Comparison of ENCODE assay signal across 16 cellular contexts in genomic region chr6:39184906-39185580, GRCh38. TPM values are rescaled to one million over a fixed set of nuclear protein-coding genes. Genes with fewer than 3 reads are reported as not detected.
DNase-seq lines count a peak whose midpoint lies in the region; ATAC-seq, FAIRE-seq and TF ChIP-seq lines count a peak whose summit lies in the region.
"Had no signal": no experiment of that assay in that cellular context is flagged by ENCODE, and none has a peak within 500 bp of the region (broad histone marks: within the 10 kb centered on the region; RNA-seq: fewer than 3 reads in every experiment).

No MANE protein-coding gene starts in this region.

- H3K27me3 ChIP-seq in K562 (ENCODE audit: control insufficient read depth in 2 of 2, insufficient read depth in 2 of 2, low read length in 2 of 2) (no peaks in the 10 kb centered on the region), lower lobe of right lung (ENCODE audit: low read depth) (no peaks in the 10 kb centered on the region)
- H3K27me3 ChIP-seq in CD4-positive, alpha-beta T cell (ENCODE audit: control insufficient read depth, insufficient read depth, low read length): no peaks in the 10 kb centered on the region

- H3K79me2 ChIP-seq in K562 (ENCODE audit: control insufficient read depth, insufficient read depth, low read length): peaks cover 21% of the 10 kb centered on the region

- no peak overlapping the region for H2AFZ ChIP-seq in K562 (ENCODE audit: low read depth, low read length)

- no peaks in the 10 kb centered on the region for H3K9me3 Mint-ChIP-seq in stimulated activated naive CD8-positive, alpha-beta T cell treated with anti-CD3 and anti-CD28 coated beads, Interleukin-15, amount 100 ng/mL, for 72 hours
- H3K9me3 Mint-ChIP-seq in CD4-positive, alpha-beta T cell: no peaks in the 10 kb centered on the region
- H3K9me3 Mint-ChIP-seq: activated CD4-positive, alpha-beta memory T cell treated with anti-CD3 and anti-CD28 coated beads for 36 hours; activated naive CD4-positive, alpha-beta T cell treated with anti-CD3 and anti-CD28 coated beads for 36 hours; T-helper 1 cell treated with Interleukin-12 subunit alpha and Interleukin-12 subunit beta and Interleukin-4 antibody, amounts not matched to agents 30 μg/mL and 1 μg/mL, for 36 hours had no signal

- H3K9me1 ChIP-seq in K562 (ENCODE audit: control insufficient read depth, insufficient read depth, low read length): peaks cover 17% of the 10 kb centered on the region

- H3K27me3 Mint-ChIP-seq in stimulated activated naive CD8-positive, alpha-beta T cell treated with anti-CD3 and anti-CD28 coated beads, Interleukin-15, amount 100 ng/mL, for 72 hours: no peaks in the 10 kb centered on the region
- H3K27me3 Mint-ChIP-seq in CD4-positive, alpha-beta T cell: no peaks in the 10 kb centered on the region
- H3K27me3 Mint-ChIP-seq: activated CD4-positive, alpha-beta memory T cell treated with anti-CD3 and anti-CD28 coated beads for 36 hours had no signal

- CTCF ChIA-PET in K562 (lab: Yijun Ruan, JAX; ENCODE audit: low intra/inter-chr PET ratio): no interaction called here
- CTCF ChIA-PET in CD4-positive, alpha-beta T cell (lab: Charles Lee): no interaction called here

- no peak overlapping the region for H3K4me2 ChIP-seq in K562 (ENCODE audit: insufficient read depth, low read length)
- H3K4me2 ChIP-seq: KMS-11 had no signal

- ATAC-seq in stimulated activated naive CD8-positive, alpha-beta T cell treated with anti-CD3 and anti-CD28 coated beads, Interleukin-15, Interleukin-2, amounts not matched to agents 100 U/mL and 50 U/mL, for 24 hours: peak; percentile 42
- ATAC-seq in stimulated activated naive CD8-positive, alpha-beta T cell treated with anti-CD3 and anti-CD28 coated beads, Interleukin-15, amount 100 ng/mL, for 72 hours: no peak
- ATAC-seq in K562 (no peak), lower lobe of right lung (peak; percentile 87 to 89), GM21360 (IDR thresholded peaks at IDR 0.05; ENCODE audit: unreplicated experiment) (no peak), HG03039 (IDR thresholded peaks at IDR 0.05; ENCODE audit: unreplicated experiment) (no peak)
- no peak for ATAC-seq in CD4-positive, alpha-beta T cell (ENCODE audit: poor library complexity)

- no peak overlapping the region for H3K4me3 Mint-ChIP-seq in stimulated activated naive CD8-positive, alpha-beta T cell treated with anti-CD3 and anti-CD28 coated beads, Interleukin-15, amount 100 ng/mL, for 72 hours
- no peak overlapping the region for H3K4me3 Mint-ChIP-seq in CD4-positive, alpha-beta T cell
- H3K4me3 Mint-ChIP-seq: activated CD4-positive, alpha-beta memory T cell treated with anti-CD3 and anti-CD28 coated beads for 36 hours; activated naive CD4-positive, alpha-beta T cell treated with anti-CD3 and anti-CD28 coated beads for 36 hours; T-helper 1 cell treated with Interleukin-12 subunit alpha and Interleukin-12 subunit beta and Interleukin-4 antibody, amounts not matched to agents 30 μg/mL and 1 μg/mL, for 36 hours had no signal

- 85% methylated on average over 5 of the region's 5 CpGs for WGBS in K562 (ENCODE audit: insufficient coverage, low coverage, missing lambda C conversion rate)

- no TSS peak for BruUV-seq in K562 (replicated peaks; lab: Mats Ljungman, UMichigan)

- H3K4me3 ChIP-seq in K562: no peak overlapping the region
- no peak overlapping the region for H3K4me3 ChIP-seq in lower lobe of right lung

- H3K4me1 ChIP-seq in K562 (replicated peaks in 1 of 2; ENCODE audit: control insufficient read depth in 2 of 2, insufficient read depth in 2 of 2, low read length in 2 of 2) (peaks cover 33 to 41% of the 10 kb centered on the region in 2 experiments), lower lobe of right lung (peaks cover 6% of the 10 kb centered on the region)

- no peak for TF ChIP-seq POLR2A in K562 (conservative IDR thresholded peaks at IDR 0.05)

- no peak for FAIRE-seq in K562 (lab: Jason Lieb, UNC)

- no peaks in the 10 kb centered on the region for H3K9me3 ChIP-seq in K562 (replicated peaks; ENCODE audit: control insufficient read depth, insufficient read depth, low read depth, low read length)
- no peaks in the 10 kb centered on the region for H3K9me3 ChIP-seq in lower lobe of right lung
- H3K9me3 ChIP-seq in CD4-positive, alpha-beta T cell (ENCODE audit: control insufficient read depth, low read length): no peaks in the 10 kb centered on the region

- no peak for DNase-seq in stimulated activated naive CD8-positive, alpha-beta T cell treated with anti-CD3 and anti-CD28 coated beads, Interleukin-15, Interleukin-2, amounts not matched to agents 100 U/mL and 50 U/mL, for 24 hours
- DNase-seq in stimulated activated naive CD8-positive, alpha-beta T cell treated with anti-CD3 and anti-CD28 coated beads, Interleukin-15, amount 100 ng/mL, for 72 hours: no peak
- DNase-seq in K562 (ENCODE audit: extremely low read depth in 1 of 4, low spot score in 3 of 4) (no peak), lower lobe of right lung (peak; percentile 87), hypothalamus (lab: John Stamatoyannopoulos, UW) (no peak)
- no peak for DNase-seq in CD4-positive, alpha-beta T cell
- DNase-seq: activated CD4-positive, alpha-beta memory T cell treated with anti-CD3 and anti-CD28 coated beads for 36 hours; activated naive CD4-positive, alpha-beta T cell treated with anti-CD3 and anti-CD28 coated beads for 36 hours; cerebellar nuclear complex; HCEC 1CT; NCI-H2107 had no signal

- TF ChIP-seq CTCF in K562 (IDR thresholded peaks at IDR 0.05 in 2 of 3, conservative IDR thresholded peaks at IDR 0.05 in 1 of 3; ENCODE audit: insufficient read depth in 2 of 3, low read depth in 1 of 3, low read length in 3 of 3) (no peak), lower lobe of right lung (IDR thresholded peaks at IDR 0.05) (no peak)
- TF ChIP-seq CTCF in CD4-positive, alpha-beta T cell (IDR thresholded peaks at IDR 0.05): no peak

- no peak overlapping the region for H3K27ac Mint-ChIP-seq in stimulated activated naive CD8-positive, alpha-beta T cell treated with anti-CD3 and anti-CD28 coated beads, Interleukin-15, amount 100 ng/mL, for 72 hours
- H3K27ac Mint-ChIP-seq in CD4-positive, alpha-beta T cell: no peak overlapping the region
- H3K27ac Mint-ChIP-seq: activated CD4-positive, alpha-beta memory T cell treated with anti-CD3 and anti-CD28 coated beads for 36 hours; activated naive CD4-positive, alpha-beta T cell treated with anti-CD3 and anti-CD28 coated beads for 36 hours; T-helper 1 cell treated with Interleukin-12 subunit alpha and Interleukin-12 subunit beta and Interleukin-4 antibody, amounts not matched to agents 30 μg/mL and 1 μg/mL, for 36 hours had no signal

- H3K9ac ChIP-seq in K562 (ENCODE audit: insufficient read depth in 1 of 2, low read depth in 2 of 2, low read length in 2 of 2): 0 out of 4 replicates have a peak overlapping the region, but pooled peaks of 1 of the 2 experiments have one; percentile 12
- H3K9ac ChIP-seq: KMS-11 had no signal

- intact Hi-C loops in K562 (cut with micrococcal nuclease) (no loop called here), lower lobe of right lung (cut with DNase I) (no loop called here)
- intact Hi-C loops in CD4-positive, alpha-beta T cell (cut with DNase I, micrococcal nuclease): no loop called here

- TF ChIP-seq EP300 in K562 (IDR thresholded peaks at IDR 0.05; ENCODE audit: low read length): no peak

- H3K27ac ChIP-seq in K562 (ENCODE audit: extremely low read depth, low read depth, low read length) (no peak overlapping the region), lower lobe of right lung (peak overlapping the region; percentile 69)
- H3K27ac ChIP-seq in CD4-positive, alpha-beta T cell (ENCODE audit: low read depth, low read length): no peak overlapping the region
- H3K27ac ChIP-seq: KMS-11 had no signal

- H3K4me1 Mint-ChIP-seq in stimulated activated naive CD8-positive, alpha-beta T cell treated with anti-CD3 and anti-CD28 coated beads, Interleukin-15, amount 100 ng/mL, for 72 hours: peaks cover 24% of the 10 kb centered on the region
- H3K4me1 Mint-ChIP-seq in CD4-positive, alpha-beta T cell (ENCODE audit: low read depth): peaks cover 6% of the 10 kb centered on the region

- no peaks in the 10 kb centered on the region for H3K36me3 Mint-ChIP-seq in CD4-positive, alpha-beta T cell (ENCODE audit: low read depth)

- POLR2A ChIA-PET in K562 (lab: Yijun Ruan, JAX): interaction anchor here (0.6 to 1.6 kb wide), 6 partner anchors 8 to 212 kb away, joined by 3 to 6 read pairs (median 3); no protein-coding TSS in a partner anchor
- POLR2A ChIA-PET in CD4-positive, alpha-beta T cell (lab: Charles Lee): no interaction called here

- H4K20me1 ChIP-seq in K562 (replicated peaks; ENCODE audit: control insufficient read depth, insufficient read depth, low read length): peaks cover 35% of the 10 kb centered on the region

- H3K36me3 ChIP-seq in K562 (ENCODE audit: control insufficient read depth, insufficient read depth, low read length): peaks cover 57% of the 10 kb centered on the region; the same call in 2 of the 3 replicates
- H3K36me3 ChIP-seq in lower lobe of right lung: no peaks in the 10 kb centered on the region

- no peak for TF ChIP-seq RAD21 in K562 (CRISPR knock-in tag; conservative IDR thresholded peaks at IDR 0.05 in 1 of 2, IDR thresholded peaks at IDR 0.05 in 1 of 2)

- in situ Hi-C loops in K562 (cut with MboI): no loop called here

TF ChIP-seq in K562, 482 proteins besides CTCF, POLR2A, EP300 and RAD21 (continues in another document):
- TF ChIP-seq CEBPG (CRISPR knock-in tag; IDR thresholded peaks at IDR 0.05) (peak; percentile 82), CEBPG (tag; conservative IDR thresholded peaks at IDR 0.05 in 1 of 2, IDR thresholded peaks at IDR 0.05 in 1 of 2) (peak; percentile 87 to 96)

RNA-seq across cellular contexts. Expression of gene KCNK5, which starts 44.2 kb away (rescaled TPM):
- total RNA-seq in K562 (2011; cell fraction: chromatin; rRNA removed; ENCODE audit: low replicate concordance): 39.4 and 105 TPM in 2 replicates
- total RNA-seq in K562 (2011; cell fraction: nucleolus; rRNA removed): 101 and 127 TPM in 2 replicates
- total RNA-seq in K562 (2011; cell fraction: nucleoplasm; rRNA removed): 65.7 and 73.6 TPM in 2 replicates
- total RNA-seq in K562 (2014; rRNA removed) (35.5 and 38.0 TPM in 2 replicates), K562 (2014; rRNA removed; fragmentation: Illumina TruSeq; extraction: Trizol) (12.7 and 15.0 TPM in 2 replicates), K562 (2015; rRNA removed; fragmentation: Illumina TruSeq; extraction: Trizol) (26.1 and 27.1 TPM in 2 replicates), K562 (2021) (41.6 and 45.8 TPM in 2 replicates), lower lobe of right lung (10.9 TPM)
- polyA plus RNA-seq in K562 (2011; rRNA removed) (17.5 and 24.6 TPM in 2 replicates), K562 (2014; fragmentation: Illumina TruSeq; extraction: Trizol) (25.8 and 31.8 TPM in 2 replicates), K562 (2014; fragmentation: Nextera tagmentation; extraction: Ambion mirVana) (1 to 10 TPM; 1.5 to 1.9 TPM), K562 (2014; rRNA removed) (25.6 and 31.5 TPM in 2 replicates)
- polyA plus RNA-seq in K562 (2011; cell fraction: cytosol; rRNA removed): 21.1 and 29.2 TPM in 2 replicates
- 43.7 and 67.2 TPM in 2 replicates for polyA plus RNA-seq in K562 (2011; cell fraction: nucleus; rRNA removed)
- polyA plus RNA-seq in K562 (2012): 31.4 and 32.9 TPM in 2 replicates
- 19.7 and 25.9 TPM in 2 replicates for polyA minus RNA-seq in K562 (2011; rRNA and poly(A)+ RNA removed)
- 29.4 and 31.6 TPM in 2 replicates for polyA minus RNA-seq in K562 (2011; cell fraction: cytosol; rRNA and poly(A)+ RNA removed)
- 22.3 and 24.7 TPM in 2 replicates for polyA minus RNA-seq in K562 (2011; cell fraction: nucleus; rRNA and poly(A)+ RNA removed)
- total RNA-seq in CD4-positive, alpha-beta T cell: under 1 TPM; 0.30 to 0.47 TPM
- total RNA-seq: OCI-LY7 had no signal

Comparison
In these comparisons a context has a peak if more than half of its experiments do, and no peak if none do; other contexts are left out.
1. ATAC-seq: peak in stimulated activated naive CD8-positive, alpha-beta T cell treated with anti-CD3 and anti-CD28 coated beads, Interleukin-15, Interleukin-2, amounts not matched to agents 100 U/mL and 50 U/mL, for 24 hours (single experiment) and lower lobe of right lung (2 of 2); none in stimulated activated naive CD8-positive, alpha-beta T cell treated with anti-CD3 and anti-CD28 coated beads, Interleukin-15, amount 100 ng/mL, for 72 hours (single experiment), K562 (single experiment), GM21360 (single experiment), CD4-positive, alpha-beta T cell (single experiment) and HG03039 (single experiment).